1 cellular context compared by ENCODE assay signal in the genomic region with DNA sequence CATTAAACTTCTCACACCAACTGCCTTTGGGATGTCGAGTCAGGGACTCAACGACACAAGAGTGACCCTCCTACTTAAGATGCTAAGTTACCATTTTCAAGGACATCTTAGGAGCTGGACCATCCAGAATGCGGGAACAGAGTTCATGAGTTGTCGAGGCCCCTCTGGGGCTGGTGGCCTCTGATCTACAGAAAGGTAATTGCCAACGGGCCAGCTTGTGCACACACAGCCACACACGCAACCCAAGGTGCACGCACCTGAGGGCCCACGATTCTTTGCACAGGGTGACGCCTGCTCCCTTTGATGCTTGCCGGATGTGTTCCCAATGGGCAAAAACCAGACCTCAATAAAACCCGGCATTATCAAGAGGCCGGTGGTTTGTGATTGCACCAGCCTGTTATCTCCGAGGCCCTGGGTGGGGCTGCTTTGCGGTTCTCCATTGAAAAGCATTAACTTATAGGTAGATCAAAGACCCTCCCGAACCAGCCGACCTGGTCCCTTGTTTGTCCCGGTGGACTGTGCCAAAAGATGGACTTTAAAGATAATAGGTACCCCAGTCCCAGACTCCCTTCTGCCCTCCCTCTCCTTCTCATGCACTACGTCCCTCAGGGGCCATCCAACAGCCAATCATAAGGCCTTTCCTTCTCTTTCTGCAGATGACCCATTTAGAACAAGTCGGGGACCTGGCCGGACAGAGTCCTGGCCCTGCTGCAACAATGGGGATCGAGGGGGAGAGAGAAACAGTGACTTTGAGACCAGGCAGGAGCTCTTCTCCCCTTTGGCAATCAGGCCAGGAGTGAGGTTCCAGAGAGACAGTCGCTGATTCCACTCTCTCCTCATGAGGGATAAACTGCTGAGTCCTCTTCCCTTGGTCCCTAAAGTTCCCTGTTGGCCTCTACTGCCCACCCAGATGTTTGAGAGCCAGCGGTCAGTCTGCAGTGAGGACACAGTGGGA.
TF ChIP-seq lines count a peak whose summit lies in the region.

No MANE protein-coding gene starts in this region.

TF ChIP-seq in HepG2, 621 proteins besides CTCF, POLR2A, EP300 and RAD21 (continued from another document and continues in another):
- TF ChIP-seq ZBTB25 (CRISPR knock-in tag; IDR thresholded peaks at IDR 0.05) (peak; percentile 92), AHDC1 (CRISPR knock-in tag; IDR thresholded peaks at IDR 0.05; ENCODE audit: borderline replicate concordance) (peak; percentile 98), ZNF674 (CRISPR knock-in tag; IDR thresholded peaks at IDR 0.05; ENCODE audit: low read depth) (no peak), MTA3 (CRISPR knock-in tag; IDR thresholded peaks at IDR 0.05) (no peak), SIX1 (CRISPR knock-in tag; IDR thresholded peaks at IDR 0.05; ENCODE audit: borderline replicate concordance) (peak; percentile 89), ZNF468 (CRISPR knock-in tag; IDR thresholded peaks at IDR 0.05) (0 out of 2 replicates have a peak, but pooled peaks have one; percentile 18), LBX2 (CRISPR knock-in tag; IDR thresholded peaks at IDR 0.05; ENCODE audit: borderline replicate concordance) (no peak), ZNF280B (CRISPR knock-in tag; IDR thresholded peaks at IDR 0.05; ENCODE audit: borderline replicate concordance) (no peak; the same call in 1 of the 2 replicates), NFKBIZ (CRISPR knock-in tag; IDR thresholded peaks at IDR 0.05) (peak; percentile 97; the same call in 1 of the 2 replicates), NFYC (CRISPR knock-in tag; IDR thresholded peaks at IDR 0.05) (peak; percentile 69), NR3C1 (CRISPR knock-in tag; IDR thresholded peaks at IDR 0.05) (no peak), ZNF124 (CRISPR knock-in tag; IDR thresholded peaks at IDR 0.05) (peak; percentile 80), ZBTB3 (CRISPR knock-in tag; IDR thresholded peaks at IDR 0.05; ENCODE audit: borderline replicate concordance, low read depth) (peak; percentile 96), ZNF441 (CRISPR knock-in tag; IDR thresholded peaks at IDR 0.05; ENCODE audit: borderline replicate concordance) (peak; percentile 98), ZNF737 (CRISPR knock-in tag; IDR thresholded peaks at IDR 0.05; ENCODE audit: borderline replicate concordance) (no peak), ZBTB39 (CRISPR knock-in tag; IDR thresholded peaks at IDR 0.05) (peak; percentile 92), TBL1XR1 (IDR thresholded peaks at IDR 0.05; ENCODE audit: borderline replicate concordance, low read length, partially characterized antibody) (peak; percentile 87), CCDC6 (CRISPR knock-in tag; IDR thresholded peaks at IDR 0.05) (peak; percentile 87; the same call in 1 of the 2 replicates), ZNF224 (CRISPR knock-in tag; IDR thresholded peaks at IDR 0.05) (no peak), HHEX (CRISPR knock-in tag; IDR thresholded peaks at IDR 0.05) (peak; percentile 95), ZNF160 (CRISPR knock-in tag; IDR thresholded peaks at IDR 0.05) (peak; percentile 45; the same call in 1 of the 2 replicates), ZNF740 (CRISPR knock-in tag; IDR thresholded peaks at IDR 0.05) (peak; percentile 19; the same call in 1 of the 2 replicates), ARHGAP35 (CRISPR knock-in tag; IDR thresholded peaks at IDR 0.05; ENCODE audit: borderline replicate concordance) (peak; percentile 89; the same call in 1 of the 2 replicates), HMGA1 (CRISPR knock-in tag; conservative IDR thresholded peaks at IDR 0.05) (no peak), PHB2 (IDR thresholded peaks at IDR 0.05; ENCODE audit: partially characterized antibody) (no peak), SOX5 (CRISPR knock-in tag; IDR thresholded peaks at IDR 0.05; ENCODE audit: borderline replicate concordance) (peak; percentile 97), PHF21A (CRISPR knock-in tag; IDR thresholded peaks at IDR 0.05) (peak; percentile 99), ZNF577 (CRISPR knock-in tag; IDR thresholded peaks at IDR 0.05; ENCODE audit: borderline replicate concordance, low read depth) (no peak)
- TF ChIP-seq, protein P1, sequence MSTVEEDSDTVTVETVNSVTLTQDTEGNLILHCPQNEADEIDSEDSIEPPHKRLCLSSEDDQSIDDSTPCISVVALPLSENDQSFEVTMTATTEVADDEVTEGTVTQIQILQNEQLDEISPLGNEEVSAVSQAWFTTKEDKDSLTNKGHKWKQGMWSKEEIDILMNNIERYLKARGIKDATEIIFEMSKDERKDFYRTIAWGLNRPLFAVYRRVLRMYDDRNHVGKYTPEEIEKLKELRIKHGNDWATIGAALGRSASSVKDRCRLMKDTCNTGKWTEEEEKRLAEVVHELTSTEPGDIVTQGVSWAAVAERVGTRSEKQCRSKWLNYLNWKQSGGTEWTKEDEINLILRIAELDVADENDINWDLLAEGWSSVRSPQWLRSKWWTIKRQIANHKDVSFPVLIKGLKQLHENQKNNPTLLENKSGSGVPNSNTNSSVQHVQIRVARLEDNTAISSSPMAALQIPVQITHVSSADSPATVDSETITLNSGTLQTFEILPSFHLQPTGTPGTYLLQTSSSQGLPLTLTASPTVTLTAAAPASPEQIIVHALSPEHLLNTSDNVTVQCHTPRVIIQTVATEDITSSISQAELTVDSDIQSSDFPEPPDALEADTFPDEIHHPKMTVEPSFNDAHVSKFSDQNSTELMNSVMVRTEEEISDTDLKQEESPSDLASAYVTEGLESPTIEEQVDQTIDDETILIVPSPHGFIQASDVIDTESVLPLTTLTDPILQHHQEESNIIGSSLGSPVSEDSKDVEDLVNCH (CRISPR knock-in tag; IDR thresholded peaks at IDR 0.05) = no peak
- TF ChIP-seq, protein P2, sequence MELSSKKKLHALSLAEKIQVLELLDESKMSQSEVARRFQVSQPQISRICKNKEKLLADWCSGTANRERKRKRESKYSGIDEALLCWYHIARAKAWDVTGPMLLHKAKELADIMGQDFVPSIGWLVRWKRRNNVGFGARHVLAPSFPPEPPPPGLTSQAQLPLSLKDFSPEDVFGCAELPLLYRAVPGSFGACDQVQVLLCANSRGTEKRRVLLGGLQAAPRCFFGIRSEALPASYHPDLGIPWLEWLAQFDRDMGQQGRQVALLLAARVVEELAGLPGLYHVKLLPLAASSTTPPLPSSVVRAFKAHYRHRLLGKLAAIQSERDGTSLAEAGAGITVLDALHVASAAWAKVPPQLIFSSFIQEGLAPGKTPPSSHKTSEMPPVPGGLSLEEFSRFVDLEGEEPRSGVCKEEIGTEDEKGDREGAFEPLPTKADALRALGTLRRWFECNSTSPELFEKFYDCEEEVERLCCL (CRISPR knock-in tag; IDR thresholded peaks at IDR 0.05; ENCODE audit: borderline replicate concordance) = peak; percentile 24; the same call in 1 of the 2 replicates
- TF ChIP-seq, protein P3, sequence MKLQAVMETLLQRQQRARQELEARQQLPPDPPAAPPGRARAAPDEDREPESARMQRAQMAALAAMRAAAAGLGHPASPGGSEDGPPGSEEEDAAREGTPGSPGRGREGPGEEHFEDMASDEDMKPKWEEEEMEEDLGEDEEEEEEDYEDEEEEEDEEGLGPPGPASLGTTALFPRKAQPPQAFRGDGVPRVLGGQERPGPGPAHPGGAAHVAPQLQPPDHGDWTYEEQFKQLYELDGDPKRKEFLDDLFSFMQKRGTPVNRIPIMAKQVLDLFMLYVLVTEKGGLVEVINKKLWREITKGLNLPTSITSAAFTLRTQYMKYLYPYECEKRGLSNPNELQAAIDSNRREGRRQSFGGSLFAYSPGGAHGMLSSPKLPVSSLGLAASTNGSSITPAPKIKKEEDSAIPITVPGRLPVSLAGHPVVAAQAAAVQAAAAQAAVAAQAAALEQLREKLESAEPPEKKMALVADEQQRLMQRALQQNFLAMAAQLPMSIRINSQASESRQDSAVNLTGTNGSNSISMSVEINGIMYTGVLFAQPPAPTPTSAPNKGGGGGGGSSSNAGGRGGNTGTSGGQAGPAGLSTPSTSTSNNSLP (IDR thresholded peaks at IDR 0.05; ENCODE audit: low read depth, low read length) = peak; percentile 94
- TF ChIP-seq, protein P4, sequence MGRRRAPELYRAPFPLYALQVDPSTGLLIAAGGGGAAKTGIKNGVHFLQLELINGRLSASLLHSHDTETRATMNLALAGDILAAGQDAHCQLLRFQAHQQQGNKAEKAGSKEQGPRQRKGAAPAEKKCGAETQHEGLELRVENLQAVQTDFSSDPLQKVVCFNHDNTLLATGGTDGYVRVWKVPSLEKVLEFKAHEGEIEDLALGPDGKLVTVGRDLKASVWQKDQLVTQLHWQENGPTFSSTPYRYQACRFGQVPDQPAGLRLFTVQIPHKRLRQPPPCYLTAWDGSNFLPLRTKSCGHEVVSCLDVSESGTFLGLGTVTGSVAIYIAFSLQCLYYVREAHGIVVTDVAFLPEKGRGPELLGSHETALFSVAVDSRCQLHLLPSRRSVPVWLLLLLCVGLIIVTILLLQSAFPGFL (CRISPR knock-in tag; IDR thresholded peaks at IDR 0.05) = no peak
- TF ChIP-seq, protein P5, sequence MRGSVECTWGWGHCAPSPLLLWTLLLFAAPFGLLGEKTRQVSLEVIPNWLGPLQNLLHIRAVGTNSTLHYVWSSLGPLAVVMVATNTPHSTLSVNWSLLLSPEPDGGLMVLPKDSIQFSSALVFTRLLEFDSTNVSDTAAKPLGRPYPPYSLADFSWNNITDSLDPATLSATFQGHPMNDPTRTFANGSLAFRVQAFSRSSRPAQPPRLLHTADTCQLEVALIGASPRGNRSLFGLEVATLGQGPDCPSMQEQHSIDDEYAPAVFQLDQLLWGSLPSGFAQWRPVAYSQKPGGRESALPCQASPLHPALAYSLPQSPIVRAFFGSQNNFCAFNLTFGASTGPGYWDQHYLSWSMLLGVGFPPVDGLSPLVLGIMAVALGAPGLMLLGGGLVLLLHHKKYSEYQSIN (CRISPR knock-in tag; IDR thresholded peaks at IDR 0.05; ENCODE audit: borderline replicate concordance) = no peak
